Comparison of ENCODE assay signal across 10 cellular contexts in genomic region chr1:8718878-8719361, GRCh38.
DNase-seq lines count a peak whose midpoint lies in the region; ATAC-seq and TF ChIP-seq lines count a peak whose summit lies in the region.
"Had no signal": no experiment of that assay in that cellular context is flagged by ENCODE, and none has a peak within 500 bp of the region (broad histone marks: within the 10 kb centered on the region; RNA-seq: fewer than 3 reads in every experiment).

No MANE protein-coding gene starts in this region.

- no peaks in the 10 kb centered on the region for H3K4me1 ChIP-seq in OCI-LY3 (ENCODE audit: low read length)

- peaks cover 3% of the 10 kb centered on the region; the same call in 1 of the 2 replicates for H3K79me2 ChIP-seq in OCI-LY3 (ENCODE audit: low read length)

- H3K4me3 ChIP-seq in OCI-LY3 (ENCODE audit: low read length) (no peak overlapping the region), fibroblast of pulmonary artery (replicated peaks; ENCODE audit: low read depth, low read length) (no peak overlapping the region)

- H3K9ac ChIP-seq in OCI-LY3 (ENCODE audit: low read length): no peak overlapping the region

- no peaks in the 10 kb centered on the region for H3K9me3 ChIP-seq in OCI-LY3 (ENCODE audit: insufficient read depth, low read length)

- peaks cover 17% of the 10 kb centered on the region for H3K4me1 Mint-ChIP-seq in activated naive CD4-positive, alpha-beta T cell treated with anti-CD3 and anti-CD28 coated beads for 36 hours (ENCODE audit: low read depth)
- H3K4me1 Mint-ChIP-seq in activated naive CD4-positive, alpha-beta T cell treated with anti-CD3 and anti-CD28 coated beads, Interleukin-2, amount 10 ng/mL, durations not matched to agents 7 days and 5 days: peaks cover 48% of the 10 kb centered on the region

- H3K27ac Mint-ChIP-seq in activated naive CD4-positive, alpha-beta T cell treated with anti-CD3 and anti-CD28 coated beads for 36 hours: no peak overlapping the region
- H3K27ac Mint-ChIP-seq in activated naive CD4-positive, alpha-beta T cell treated with anti-CD3 and anti-CD28 coated beads, Interleukin-2, amount 10 ng/mL, durations not matched to agents 7 days and 5 days: no peak overlapping the region
- H3K27ac Mint-ChIP-seq: CD4-positive, alpha-beta T cell had no signal

- no peak overlapping the region for H2AFZ ChIP-seq in OCI-LY3 (ENCODE audit: low read depth, low read length)

- no peaks in the 10 kb centered on the region for H3K9me3 Mint-ChIP-seq in activated naive CD4-positive, alpha-beta T cell treated with anti-CD3 and anti-CD28 coated beads for 36 hours
- no peaks in the 10 kb centered on the region for H3K9me3 Mint-ChIP-seq in activated naive CD4-positive, alpha-beta T cell treated with anti-CD3 and anti-CD28 coated beads, Interleukin-2, amount 10 ng/mL, durations not matched to agents 7 days and 5 days
- H3K9me3 Mint-ChIP-seq: CD4-positive, alpha-beta T cell had no signal

- TF ChIP-seq CTCF in OCI-LY3 (IDR thresholded peaks at IDR 0.05; ENCODE audit: low read depth, low read length): peak; percentile 38
- peak; percentile 43 for TF ChIP-seq CTCF in fibroblast of pulmonary artery (IDR thresholded peaks at IDR 0.05; ENCODE audit: low read length, missing control alignments)

- H3K4me3 Mint-ChIP-seq in activated naive CD4-positive, alpha-beta T cell treated with anti-CD3 and anti-CD28 coated beads for 36 hours: no peak overlapping the region
- no peak overlapping the region for H3K4me3 Mint-ChIP-seq in activated naive CD4-positive, alpha-beta T cell treated with anti-CD3 and anti-CD28 coated beads, Interleukin-2, amount 10 ng/mL, durations not matched to agents 7 days and 5 days
- H3K4me3 Mint-ChIP-seq: CD4-positive, alpha-beta T cell had no signal

- intact Hi-C loops in activated naive CD4-positive, alpha-beta T cell treated with anti-CD3 and anti-CD28 coated beads for 36 hours (cut with micrococcal nuclease): loop anchor here (2.0 kb wide), 1 partner anchor 130 kb away; no protein-coding TSS in a partner anchor

- no peak for ATAC-seq in HG03139 (IDR thresholded peaks at IDR 0.05; ENCODE audit: unreplicated experiment)

- no peaks in the 10 kb centered on the region for H3K27me3 Mint-ChIP-seq in activated naive CD4-positive, alpha-beta T cell treated with anti-CD3 and anti-CD28 coated beads for 36 hours (ENCODE audit: low read depth)
- H3K27me3 Mint-ChIP-seq in activated naive CD4-positive, alpha-beta T cell treated with anti-CD3 and anti-CD28 coated beads, Interleukin-2, amount 10 ng/mL, durations not matched to agents 7 days and 5 days: no peaks in the 10 kb centered on the region
- H3K27me3 Mint-ChIP-seq: CD4-positive, alpha-beta T cell had no signal

- no peak overlapping the region for H3K27ac ChIP-seq in OCI-LY3 (ENCODE audit: low read length)
- peak overlapping the region; percentile 31 for H3K27ac ChIP-seq in substantia nigra (ENCODE audit: low read depth, low read length, poor library complexity, severe bottlenecking)

- peak; percentile 25 for DNase-seq in activated naive CD4-positive, alpha-beta T cell treated with anti-CD3 and anti-CD28 coated beads for 36 hours
- DNase-seq in activated naive CD4-positive, alpha-beta T cell treated with anti-CD3 and anti-CD28 coated beads, Interleukin-2, amount 10 ng/mL, durations not matched to agents 7 days and 5 days: no peak
- DNase-seq in fibroblast of pulmonary artery (ENCODE audit: low read depth) (no peak), substantia nigra (lab: John Stamatoyannopoulos, UW) (peak in 4 of 49 donors; percentile 7 to 16 (median 12)), midbrain (lab: John Stamatoyannopoulos, UW) (no peak), NCI-H1930 (lab: John Stamatoyannopoulos, UW) (no peak)
- DNase-seq: CD4-positive, alpha-beta T cell; NCI-H187 had no signal

- H3K36me3 ChIP-seq in OCI-LY3 (replicated peaks; ENCODE audit: low read depth, low read length): no peaks in the 10 kb centered on the region

- no peaks in the 10 kb centered on the region for H3K27me3 ChIP-seq in OCI-LY3 (ENCODE audit: low read depth, low read length)

- no peaks in the 10 kb centered on the region for H4K20me1 ChIP-seq in OCI-LY3 (ENCODE audit: insufficient read depth, low read length)

- no peak overlapping the region for H3K4me2 ChIP-seq in OCI-LY3 (ENCODE audit: low read length)

- H3K36me3 Mint-ChIP-seq in activated naive CD4-positive, alpha-beta T cell treated with anti-CD3 and anti-CD28 coated beads for 36 hours (ENCODE audit: low read depth): no peaks in the 10 kb centered on the region
- H3K36me3 Mint-ChIP-seq in activated naive CD4-positive, alpha-beta T cell treated with anti-CD3 and anti-CD28 coated beads, Interleukin-2, amount 10 ng/mL, durations not matched to agents 7 days and 5 days: peaks cover 16% of the 10 kb centered on the region

- CTCF ChIA-PET in activated naive CD4-positive, alpha-beta T cell treated with anti-CD3 and anti-CD28 coated beads for 36 hours (lab: Charles Lee): interaction anchor here (0.5 to 3.9 kb wide), 4 partner anchors 11 to 158 kb away, joined by 3 to 26 read pairs (median 4); no protein-coding TSS in a partner anchor
- CTCF ChIA-PET in activated naive CD4-positive, alpha-beta T cell treated with anti-CD3 and anti-CD28 coated beads, Interleukin-2, amount 10 ng/mL, durations not matched to agents 7 days and 5 days (lab: Charles Lee): interaction anchor here (0.7 to 2.5 kb wide), 6 partner anchors 8 to 348 kb away, joined by 3 to 11 read pairs (median 4); no protein-coding TSS in a partner anchor
